In the genomic region with DNA sequence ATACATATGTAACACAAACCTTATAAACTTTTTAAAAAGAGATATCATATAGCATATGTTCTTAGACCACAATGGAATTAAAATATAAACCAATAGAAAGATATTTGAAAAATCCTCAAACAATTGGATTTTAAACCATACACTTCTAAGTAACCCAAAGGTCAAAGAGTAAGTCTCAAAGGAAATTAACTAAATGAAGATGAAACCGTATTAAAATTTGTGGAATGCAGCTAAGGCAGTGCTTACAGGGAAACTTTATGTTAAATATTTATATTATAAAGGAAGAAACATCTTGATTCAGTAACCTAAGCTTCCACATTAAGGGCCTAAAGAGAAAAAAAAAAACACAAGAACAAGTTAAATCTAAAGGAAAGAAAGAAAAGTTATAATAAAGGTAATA, we compare ENCODE assay signal across 26 cellular contexts.
"Had no signal": no experiment of that assay in that cellular context is flagged by ENCODE, and none has a peak within 500 bp of the region (broad histone marks: within the 10 kb centered on the region; RNA-seq: fewer than 3 reads in every experiment).

No MANE protein-coding gene starts in this region.

- H3K36me3 ChIP-seq: stomach, suprapubic skin, thoracic aorta, thyroid gland, tibial artery, tibial nerve, transverse colon, upper lobe of left lung, upper lobe of right lung, uterus, vagina had no signal

- H3K4me1 ChIP-seq: stomach, suprapubic skin, testis, thyroid gland, tibial artery, tibial nerve, transverse colon, upper lobe of left lung, upper lobe of right lung, uterus, vagina had no signal

- H3K27me3 ChIP-seq: stomach, suprapubic skin, testis, thyroid gland, tibial artery, tibial nerve, transverse colon, upper lobe of left lung, upper lobe of right lung, uterus, vagina had no signal

- ATAC-seq: stimulated activated effector memory CD8-positive, alpha-beta T cell treated with anti-CD3 and anti-CD28 coated beads, Interleukin-12 subunit alpha, Interleukin-12 subunit beta, amount 100 ng/mL, for 72 hours; stimulated activated memory B cell treated with anti-CD40 and anti-IgM and Interleukin-4, amounts not matched to agents 10 μg/mL and 1 μg/mL and 100 μg/mL, for 72 hours; stimulated activated naive B cell treated with anti-CD40 and anti-IgM and Interleukin-4, amounts not matched to agents 10 μg/mL and 1 μg/mL and 100 μg/mL, for 72 hours; stimulated activated naive CD8-positive, alpha-beta T cell treated with anti-CD3 and anti-CD28 coated beads, Interleukin-15, amount 100 ng/mL, for 72 hours; stimulated activated naive CD8-positive, alpha-beta T cell treated with anti-CD3 and anti-CD28 coated beads, Interleukin-15, Interleukin-2, amounts not matched to agents 100 U/mL and 50 U/mL, for 24 hours; upper lobe of right lung had no signal

- H3K4me3 ChIP-seq: stomach, suprapubic skin, testis, thoracic aorta, thyroid gland, tibial artery, tibial nerve, transverse colon, upper lobe of left lung, upper lobe of right lung, uterus, vagina had no signal

- H3K27ac ChIP-seq: stomach, suprapubic skin, testis, thoracic aorta, thyroid gland, tibial artery, tibial nerve, transverse colon, upper lobe of left lung, upper lobe of right lung, uterus, vagina had no signal

- DNase-seq: stimulated activated CD4-positive, alpha-beta T cell treated with anti-CD3 and anti-CD28 coated beads, Interleukin-2, amount 100 ng/mL, for 48 hours; stimulated activated CD4-positive, alpha-beta T cell treated with anti-CD3 and anti-CD28 coated beads, Interleukin-4, amount 100 ng/mL, for 1 hour; stimulated activated CD4-positive, alpha-beta T cell treated with anti-CD3 and anti-CD28 coated beads, Interleukin-4, amount 100 ng/mL, for 24 hours; stimulated activated CD4-positive, alpha-beta T cell treated with anti-CD3 and anti-CD28 coated beads, Interleukin-4, amount 100 ng/mL, for 4 hours; stimulated activated CD8-positive, alpha-beta memory T cell treated with anti-CD3 and anti-CD28 coated beads, Interleukin-4, amount 100 ng/mL, for 48 hours; stimulated activated naive B cell treated with anti-CD40 and anti-IgM and Interleukin-4, amounts not matched to agents 10 μg/mL and 1 μg/mL and 100 μg/mL, for 72 hours; stimulated activated naive CD4-positive, alpha-beta T cell; stimulated activated naive CD4-positive, alpha-beta T cell treated with Interleukin-2 at 50 U/mL for 16 hours; stimulated activated naive CD8-positive, alpha-beta T cell treated with anti-CD3 and anti-CD28 coated beads, Interleukin-15, amount 100 ng/mL, for 72 hours; stimulated activated naive CD8-positive, alpha-beta T cell treated with anti-CD3 and anti-CD28 coated beads, Interleukin-15, Interleukin-2, amounts not matched to agents 100 U/mL and 50 U/mL, for 24 hours; stomach; substantia nigra; testis; thyroid gland; tibial artery; transverse colon; trophoblast cell; upper lobe of left lung; upper lobe of right lung; uterus had no signal

- H3K9me3 ChIP-seq: stomach, suprapubic skin, testis, thoracic aorta, thyroid gland, tibial artery, tibial nerve, transverse colon, upper lobe of left lung, upper lobe of right lung, uterus, vagina had no signal
